ENCODE assay signal across 9 cellular contexts in the genomic region with DNA sequence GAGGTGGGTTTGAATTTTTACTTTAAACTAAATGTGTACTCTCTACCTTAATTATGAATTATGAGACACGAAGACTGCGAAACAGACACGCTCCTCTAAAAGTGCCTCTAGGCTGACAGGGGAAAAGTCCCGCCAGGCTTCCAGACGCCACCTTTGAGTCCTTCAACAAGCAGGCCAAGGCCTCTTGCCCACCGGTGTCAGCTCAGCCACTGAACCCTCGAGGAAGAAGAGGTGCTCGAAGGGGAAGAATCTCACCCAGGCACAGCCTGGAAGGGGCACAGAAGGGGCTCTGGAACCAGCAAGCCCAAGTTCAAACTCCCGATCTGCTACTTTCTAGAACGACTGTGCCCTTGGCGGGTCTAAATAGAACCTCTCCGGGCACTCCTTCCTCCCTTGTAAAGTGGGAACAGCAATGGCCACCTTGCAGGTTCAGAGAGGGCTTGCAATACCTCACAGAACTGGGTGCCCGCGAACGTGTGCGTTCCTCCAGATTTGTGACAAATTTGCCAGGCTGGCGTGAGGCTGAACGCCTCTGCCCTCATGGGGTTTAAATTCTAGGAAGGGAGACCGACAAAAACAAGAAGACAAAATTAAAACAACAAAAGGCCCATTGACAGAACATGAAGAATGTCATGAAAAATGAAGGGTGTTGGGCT.
DNase-seq lines count a peak whose midpoint lies in the region; ATAC-seq, FAIRE-seq and TF ChIP-seq lines count a peak whose summit lies in the region.
"Had no signal": no experiment of that assay in that cellular context is flagged by ENCODE, and none has a peak within 500 bp of the region (broad histone marks: within the 10 kb centered on the region; RNA-seq: fewer than 3 reads in every experiment).

No MANE protein-coding gene starts in this region.

- H3K4me1 ChIP-seq in left ventricle myocardium inferior: peaks cover 49% of the 10 kb centered on the region
- peaks cover 7 to 17% of the 10 kb centered on the region in 2 donors for H3K4me1 ChIP-seq in breast epithelium
- peaks cover 45% of the 10 kb centered on the region for H3K4me1 ChIP-seq in mononuclear cell (ENCODE audit: insufficient read depth, low read length)

- H3K27ac ChIP-seq in left ventricle myocardium inferior (replicated peaks) (peak overlapping the region; percentile 94), breast epithelium (peak overlapping the region; percentile 86 to 96)

- TF ChIP-seq POLR2A in breast epithelium (IDR thresholded peaks at IDR 0.05): no peak

- ATAC-seq in HG02678 (IDR thresholded peaks at IDR 0.05; ENCODE audit: unreplicated experiment) (no peak), HG03095 (IDR thresholded peaks at IDR 0.05; ENCODE audit: unreplicated experiment) (no peak)

- FAIRE-seq in urothelium cell line (lab: Jason Lieb, UNC): peak; percentile 56
- FAIRE-seq: G401.6 had no signal

- TF ChIP-seq CTCF in left ventricle myocardium inferior (IDR thresholded peaks at IDR 0.05; ENCODE audit: borderline replicate concordance): no peak
- TF ChIP-seq CTCF in breast epithelium (IDR thresholded peaks at IDR 0.05): no peak

- H3K9me3 ChIP-seq in left ventricle myocardium inferior (replicated peaks) (no peaks in the 10 kb centered on the region), breast epithelium (no peaks in the 10 kb centered on the region), mononuclear cell (ENCODE audit: low read depth, low read length) (no peaks in the 10 kb centered on the region)

- no peaks in the 10 kb centered on the region for H3K27me3 ChIP-seq in left ventricle myocardium inferior (ENCODE audit: low read depth)
- H3K27me3 ChIP-seq in breast epithelium: no peaks in the 10 kb centered on the region
- no peaks in the 10 kb centered on the region for H3K27me3 ChIP-seq in mononuclear cell (ENCODE audit: insufficient read depth, low read length)

- H3K4me3 ChIP-seq in left ventricle myocardium inferior (peak overlapping the region; percentile 88), breast epithelium (peak overlapping the region; percentile 57 to 99 (median 82)), mononuclear cell (ENCODE audit: low read length) (peak overlapping the region; percentile 56)

- DNase-seq in left ventricle myocardium inferior (no peak), cardiac septum (ENCODE audit: low spot score) (no peak), breast epithelium (ENCODE audit: low spot score in 2 of 2) (no peak), urothelium cell line (ENCODE audit: low spot score) (peak; percentile 11)
- no peak for DNase-seq in activated CD4-positive, CD25-positive, alpha-beta regulatory T cell treated with anti-CD3 and anti-CD28 coated beads, Interleukin-2, amount 50 U/mL, for 72 hours

- intact Hi-C loops in left ventricle myocardium inferior (cut with micrococcal nuclease): no loop called here
- intact Hi-C loops in cardiac septum (cut with DNase I): no loop called here
- intact Hi-C loops in breast epithelium (cut with DNase I; ENCODE audit: low total_unique reads): no loop called here

- no peaks in the 10 kb centered on the region for H3K36me3 ChIP-seq in left ventricle myocardium inferior
- H3K36me3 ChIP-seq in breast epithelium: no peaks in the 10 kb centered on the region
